ENCODE assay signal across 8 cellular contexts in genomic region chr3:111668912-111669488, GRCh38. TPM values are rescaled to one million over a fixed set of nuclear protein-coding genes. Genes with fewer than 3 reads are reported as not detected.
DNase-seq lines count a peak whose midpoint lies in the region; ATAC-seq and TF ChIP-seq lines count a peak whose summit lies in the region.

No MANE protein-coding gene starts in this region.

- 22 to 29% methylated on average over 5 of the region's 5 CpGs for WGBS in lower leg skin, 2 donors

- H3K9me3 Mint-ChIP-seq in activated T-cell treated with anti-CD3 and anti-CD28 coated beads, Interleukin-2, amount 50 U/mL, for 4 hours = no peaks in the 10 kb centered on the region
- no peaks in the 10 kb centered on the region for H3K9me3 Mint-ChIP-seq in neural crest cell

- peaks cover 5% of the 10 kb centered on the region for H3K36me3 Mint-ChIP-seq in activated T-cell treated with anti-CD3 and anti-CD28 coated beads, Interleukin-2, amount 50 U/mL, for 4 hours (ENCODE audit: insufficient read depth)
- H3K36me3 Mint-ChIP-seq in T-helper 17 cell (ENCODE audit: low read depth) (no peaks in the 10 kb centered on the region), neural crest cell (ENCODE audit: low read depth) (no peaks in the 10 kb centered on the region)

- H3K4me3 Mint-ChIP-seq in activated T-cell treated with anti-CD3 and anti-CD28 coated beads, Interleukin-2, amount 50 U/mL, for 4 hours = peak overlapping the region; percentile 17
- H3K4me3 Mint-ChIP-seq in T-helper 17 cell (peak overlapping the region; percentile 43), neural crest cell (peak overlapping the region; percentile 5)

- H3K27me3 Mint-ChIP-seq in activated T-cell treated with anti-CD3 and anti-CD28 coated beads, Interleukin-2, amount 50 U/mL, for 4 hours (ENCODE audit: low read depth) = no peaks in the 10 kb centered on the region
- no peaks in the 10 kb centered on the region for H3K27me3 Mint-ChIP-seq in T-helper 17 cell
- H3K27me3 Mint-ChIP-seq in neural crest cell (ENCODE audit: low read depth) = peaks cover 5% of the 10 kb centered on the region

- ATAC-seq in activated T-cell treated with anti-CD3 and anti-CD28 coated beads, Interleukin-2, amount 50 U/mL, for 4 hours = peak; percentile 38 to 62
- ATAC-seq in HG02798 (IDR thresholded peaks at IDR 0.05; ENCODE audit: poor library complexity, unreplicated experiment) (peak; percentile 51), T-helper 17 cell (peak; percentile 51)

- intact Hi-C loops in lower leg skin (cut with DNase I; ENCODE audit: low total_unique reads) = no loop called here

- peaks cover 74% of the 10 kb centered on the region for H3K4me1 Mint-ChIP-seq in activated T-cell treated with anti-CD3 and anti-CD28 coated beads, Interleukin-2, amount 50 U/mL, for 4 hours (ENCODE audit: low read depth)
- peaks cover 43% of the 10 kb centered on the region for H3K4me1 Mint-ChIP-seq in T-helper 17 cell
- peaks cover 25% of the 10 kb centered on the region for H3K4me1 Mint-ChIP-seq in neural crest cell

- peak overlapping the region; percentile 56 for H3K27ac Mint-ChIP-seq in T-helper 17 cell
- H3K27ac Mint-ChIP-seq in neural crest cell (ENCODE audit: unreplicated experiment) = no peak overlapping the region

- H3K9me3 ChIP-seq in T-helper 17 cell (ENCODE audit: control insufficient read depth, low read length, poor library complexity, severe bottlenecking) = no peaks in the 10 kb centered on the region

- H3K4me3 ChIP-seq in lower leg skin (ENCODE audit: low read depth, poor library complexity, severe bottlenecking) = no peak overlapping the region

- TF ChIP-seq POLR2A in lower leg skin (IDR thresholded peaks at IDR 0.05) = no peak

- no peak for DNase-seq in activated T-cell treated with anti-CD3 and anti-CD28 coated beads, Interleukin-2, amount 50 U/mL, for 4 hours
- DNase-seq in activated T-cell treated with anti-CD3 and anti-CD28 coated beads, Interleukin-2, amount 50 U/mL, for 48 hours = no peak
- DNase-seq in NCI-H146 treated with DMSO at 0.1 percent for 48 hours (lab: John Stamatoyannopoulos, UW; ENCODE audit: unreplicated experiment) = peak; percentile 88
- DNase-seq in T-helper 17 cell = no peak
- DNase-seq in fibroblast of gingiva (ENCODE audit: low read depth) = peak; percentile 55
- DNase-seq in neural crest cell (ENCODE audit: low read depth, low spot score) = no peak
- no peak for DNase-seq in lower leg skin (ENCODE audit: low spot score in 2 of 2)

- TF ChIP-seq CTCF in neural crest cell (conservative IDR thresholded peaks at IDR 0.05) (peak; percentile 86), lower leg skin (IDR thresholded peaks at IDR 0.05) (no peak)

RNA-seq across cellular contexts. Expression of gene PLCXD2, which starts 5.5 kb away (rescaled TPM):
- 1 to 10 TPM; 7.4 to 9.7 (median 8.9) TPM for total RNA-seq in activated T-cell treated with anti-CD3 and anti-CD28 coated beads, Interleukin-2, amount 50 U/mL, for 4 hours
- total RNA-seq in T-helper 17 cell (10 to 100 TPM; 11.0 to 19.5 TPM), neural crest cell (5.7 and 6.8 TPM in 2 replicates), lower leg skin (1 to 10 TPM in 3 of 4 donors, under 1 TPM in 1; 0.76 to 3.3 (median 1.5) TPM)

Comparison
In these comparisons a context has a peak if more than half of its experiments do, and no peak if none do; other contexts are left out.
1. DNase-seq: peak in NCI-H146 treated with DMSO at 0.1 percent for 48 hours (single experiment) and fibroblast of gingiva (single experiment); none in activated T-cell treated with anti-CD3 and anti-CD28 coated beads, Interleukin-2, amount 50 U/mL, for 4 hours (single experiment), activated T-cell treated with anti-CD3 and anti-CD28 coated beads, Interleukin-2, amount 50 U/mL, for 48 hours (0 of 2), T-helper 17 cell (0 of 3), neural crest cell (single experiment) and lower leg skin (0 of 2).
2. Peak in every context shown above with its lines, with median percentiles within 50 percentile points of each other: ATAC-seq and H3K4me3 Mint-ChIP-seq.